ENCODE assay signal across 10 cellular contexts in the genomic region with DNA sequence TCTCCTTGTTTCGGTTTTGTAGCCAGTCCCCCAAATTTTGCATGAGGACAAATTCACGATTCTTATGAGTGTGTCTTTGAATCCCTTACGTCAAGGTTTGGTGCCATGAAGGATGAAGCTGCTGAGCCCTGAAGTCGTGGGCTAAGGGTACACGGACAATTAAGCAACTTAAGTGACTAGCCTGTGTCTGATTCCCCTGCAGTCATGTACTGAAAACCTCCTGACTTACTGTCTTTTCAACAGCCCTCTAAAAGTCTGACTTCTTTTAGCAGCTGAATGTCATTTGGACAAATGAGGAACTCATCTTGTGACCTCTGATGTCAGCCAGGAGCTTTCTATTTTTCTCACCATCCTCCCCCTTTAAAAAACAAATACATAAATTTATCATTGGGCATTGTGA. TPM values are rescaled to one million over a fixed set of nuclear protein-coding genes. Genes with fewer than 3 reads are reported as not detected.
A peak's percentile ranks its signal among the peaks of the same experiment; 100 is the strongest.
DNase-seq lines count a peak whose midpoint lies in the region; ATAC-seq lines count a peak whose summit lies in the region.
"Had no signal": no experiment of that assay in that cellular context is flagged by ENCODE, and none has a peak within 500 bp of the region (broad histone marks: within the 10 kb centered on the region; RNA-seq: fewer than 3 reads in every experiment).

No MANE protein-coding gene starts in this region.

- no CpG with 5 or more reads among the region's 5 CpGs for WGBS in trophoblast cell (ENCODE audit: extremely low coverage, insufficient coverage, insufficient read length)

- no peaks in the 10 kb centered on the region for H3K27me3 ChIP-seq in trophoblast cell (ENCODE audit: insufficient read depth, low read length)

- H3K23ac ChIP-seq in trophoblast cell (ENCODE audit: low read length): no peak overlapping the region

- no peak overlapping the region for H3K14ac ChIP-seq in trophoblast cell (ENCODE audit: low read length)

- peaks cover 30% of the 10 kb centered on the region for H3K4me1 Mint-ChIP-seq in central memory CD8-positive, alpha-beta T cell
- H3K4me1 Mint-ChIP-seq in activated T-helper 2 cell treated with anti-CD3 and anti-CD28 coated beads, Interferon-gamma antibody, Interleukin-2, Interleukin-4, amounts not matched to agents 10 μg/mL and 5 μg/mL and 100 μg/mL, durations not matched to agents 14 hours and 24 hours and 36 hours (ENCODE audit: low read depth): peaks cover 40% of the 10 kb centered on the region

- peak overlapping the region; percentile 6 for H4K91ac ChIP-seq in trophoblast cell (ENCODE audit: low read depth, low read length)

- H3K4me3 ChIP-seq in trophoblast cell (ENCODE audit: low read depth, low read length): no peak overlapping the region

- no peak overlapping the region for H3K4ac ChIP-seq in trophoblast cell (ENCODE audit: low read depth, low read length)

- ATAC-seq in central memory CD8-positive, alpha-beta T cell (replicated peaks; ENCODE audit: extremely low read depth, poor library complexity, severe bottlenecking): no peak
- ATAC-seq in HG02852 (IDR thresholded peaks at IDR 0.05; ENCODE audit: unreplicated experiment) (no peak), GM18909 (IDR thresholded peaks at IDR 0.05; ENCODE audit: poor library complexity, unreplicated experiment) (no peak)

- H3K27ac Mint-ChIP-seq in central memory CD8-positive, alpha-beta T cell (ENCODE audit: low read depth): peak overlapping the region; percentile 90
- H3K27ac Mint-ChIP-seq in activated T-helper 2 cell treated with anti-CD3 and anti-CD28 coated beads, Interferon-gamma antibody, Interleukin-2, Interleukin-4, amounts not matched to agents 10 μg/mL and 5 μg/mL and 100 μg/mL, durations not matched to agents 14 hours and 24 hours and 36 hours: no peak overlapping the region

- peak; percentile 50 for DNase-seq in CD1c-positive myeloid dendritic cell (ENCODE audit: extremely low spot score)
- peak; percentile 29 for DNase-seq in KBM-7
- no peak for DNase-seq in central memory CD8-positive, alpha-beta T cell (ENCODE audit: low spot score in 2 of 2)
- peak; percentile 7 to 26 for DNase-seq in trophoblast cell
- no peak for DNase-seq in cerebellar nuclear complex (lab: John Stamatoyannopoulos, UW)
- DNase-seq in activated T-helper 2 cell treated with anti-CD3 and anti-CD28 coated beads, Interferon-gamma antibody, Interleukin-2, Interleukin-4, amounts not matched to agents 10 μg/mL and 5 μg/mL and 100 μg/mL, durations not matched to agents 14 hours and 24 hours and 36 hours (ENCODE audit: low spot score): no peak
- DNase-seq: NCI-H524 treated with DMSO at 0.1 percent for 48 hours had no signal

- peak overlapping the region; percentile 89 for H2BK12ac ChIP-seq in trophoblast cell (ENCODE audit: low read length)

- H3K4me3 Mint-ChIP-seq in central memory CD8-positive, alpha-beta T cell: no peak overlapping the region
- H3K4me3 Mint-ChIP-seq in activated T-helper 2 cell treated with anti-CD3 and anti-CD28 coated beads, Interferon-gamma antibody, Interleukin-2, Interleukin-4, amounts not matched to agents 10 μg/mL and 5 μg/mL and 100 μg/mL, durations not matched to agents 14 hours and 24 hours and 36 hours (ENCODE audit: low read depth): no peak overlapping the region

- H3K79me1 ChIP-seq in trophoblast cell (ENCODE audit: low read length): peaks cover 10% of the 10 kb centered on the region

- H3K79me2 ChIP-seq in trophoblast cell (ENCODE audit: control insufficient read depth, insufficient read depth, low read length, poor library complexity): no peaks in the 10 kb centered on the region

- H4K8ac ChIP-seq in trophoblast cell (ENCODE audit: low read depth, low read length): peak overlapping the region; percentile 65

- H3K9ac ChIP-seq in trophoblast cell (ENCODE audit: low read length): no peak overlapping the region

- peak overlapping the region; percentile 37 for H2AK5ac ChIP-seq in trophoblast cell (ENCODE audit: low read length)

- no peak overlapping the region for H3K18ac ChIP-seq in trophoblast cell (ENCODE audit: low read length)

- H3K9me3 ChIP-seq in trophoblast cell (ENCODE audit: insufficient read depth, low read depth, low read length): no peaks in the 10 kb centered on the region

- no peaks in the 10 kb centered on the region for H3K27me3 Mint-ChIP-seq in central memory CD8-positive, alpha-beta T cell
- H3K27me3 Mint-ChIP-seq in activated T-helper 2 cell treated with anti-CD3 and anti-CD28 coated beads, Interferon-gamma antibody, Interleukin-2, Interleukin-4, amounts not matched to agents 10 μg/mL and 5 μg/mL and 100 μg/mL, durations not matched to agents 14 hours and 24 hours and 36 hours (ENCODE audit: low read depth): peaks cover 3% of the 10 kb centered on the region

- H2BK5ac ChIP-seq in trophoblast cell (ENCODE audit: low read depth, low read length, poor library complexity): peak overlapping the region; percentile 49

- peak overlapping the region; percentile 22 for H2BK120ac ChIP-seq in trophoblast cell (ENCODE audit: insufficient read depth, low read length, poor library complexity)

- no peak overlapping the region for H4K12ac ChIP-seq in trophoblast cell (ENCODE audit: low read depth, low read length)

- H3K4me1 ChIP-seq in trophoblast cell (ENCODE audit: control insufficient read depth in 1 of 2, insufficient read depth in 2 of 2, low read length in 2 of 2): peaks cover 3 to 16% of the 10 kb centered on the region in 2 experiments

- no peak overlapping the region for H3K27ac ChIP-seq in trophoblast cell (ENCODE audit: low read depth, low read length)

- no peaks in the 10 kb centered on the region for H3K9me3 Mint-ChIP-seq in central memory CD8-positive, alpha-beta T cell
- no peaks in the 10 kb centered on the region for H3K9me3 Mint-ChIP-seq in activated T-helper 2 cell treated with anti-CD3 and anti-CD28 coated beads, Interferon-gamma antibody, Interleukin-2, Interleukin-4, amounts not matched to agents 10 μg/mL and 5 μg/mL and 100 μg/mL, durations not matched to agents 14 hours and 24 hours and 36 hours

- H2AFZ ChIP-seq in trophoblast cell (ENCODE audit: insufficient read depth, low read length, poor library complexity): no peak overlapping the region

- H3K36me3 Mint-ChIP-seq in central memory CD8-positive, alpha-beta T cell (ENCODE audit: insufficient read depth): peaks cover 5% of the 10 kb centered on the region
- no peaks in the 10 kb centered on the region for H3K36me3 Mint-ChIP-seq in activated T-helper 2 cell treated with anti-CD3 and anti-CD28 coated beads, Interferon-gamma antibody, Interleukin-2, Interleukin-4, amounts not matched to agents 10 μg/mL and 5 μg/mL and 100 μg/mL, durations not matched to agents 14 hours and 24 hours and 36 hours (ENCODE audit: low read depth)

- in situ Hi-C loops in KBM-7 (cut with MboI; ENCODE audit: low pct_unique_long_range_greater_than_20kb, low sequenced_read_pairs): no loop called here

- no peak overlapping the region for H3K4me2 ChIP-seq in trophoblast cell (ENCODE audit: low read length)

- no peaks in the 10 kb centered on the region for H3K36me3 ChIP-seq in trophoblast cell (ENCODE audit: control insufficient read depth in 1 of 2, insufficient read depth in 2 of 2, low read length in 2 of 2)

- intact Hi-C loops in activated T-helper 2 cell treated with anti-CD3 and anti-CD28 coated beads, Interferon-gamma antibody, Interleukin-2, Interleukin-4, amounts not matched to agents 10 μg/mL and 5 μg/mL and 100 μg/mL, durations not matched to agents 14 hours and 24 hours and 36 hours (cut with micrococcal nuclease): no loop called here

RNA-seq across cellular contexts. Expression of gene C1orf105, which starts 27.1 kb away (rescaled TPM):
- 36.7 and 38.1 TPM in 2 replicates for polyA plus RNA-seq in trophoblast cell (2013)
- not detected in 2 replicates for total RNA-seq in activated T-helper 2 cell treated with anti-CD3 and anti-CD28 coated beads, Interferon-gamma antibody, Interleukin-2, Interleukin-4, amounts not matched to agents 10 μg/mL and 5 μg/mL and 100 μg/mL, durations not matched to agents 14 hours and 24 hours and 36 hours
- total RNA-seq: osteoblast had no signal

RNA-seq across cellular contexts. Expression of gene PIGC, which starts 50.5 kb away (rescaled TPM):
- polyA plus RNA-seq in trophoblast cell (2013): 24.8 and 24.9 TPM in 2 replicates
- 20.7 and 21.8 TPM in 2 replicates for total RNA-seq in activated T-helper 2 cell treated with anti-CD3 and anti-CD28 coated beads, Interferon-gamma antibody, Interleukin-2, Interleukin-4, amounts not matched to agents 10 μg/mL and 5 μg/mL and 100 μg/mL, durations not matched to agents 14 hours and 24 hours and 36 hours

Comparison
In these comparisons a context has a peak if more than half of its experiments do, and no peak if none do; other contexts are left out.
1. DNase-seq: peak in CD1c-positive myeloid dendritic cell (single experiment), KBM-7 (single experiment) and trophoblast cell (2 of 2); none in central memory CD8-positive, alpha-beta T cell (0 of 2), cerebellar nuclear complex (0 of 2) and activated T-helper 2 cell treated with anti-CD3 and anti-CD28 coated beads, Interferon-gamma antibody, Interleukin-2, Interleukin-4, amounts not matched to agents 10 μg/mL and 5 μg/mL and 100 μg/mL, durations not matched to agents 14 hours and 24 hours and 36 hours (single experiment).